In the genomic region with DNA sequence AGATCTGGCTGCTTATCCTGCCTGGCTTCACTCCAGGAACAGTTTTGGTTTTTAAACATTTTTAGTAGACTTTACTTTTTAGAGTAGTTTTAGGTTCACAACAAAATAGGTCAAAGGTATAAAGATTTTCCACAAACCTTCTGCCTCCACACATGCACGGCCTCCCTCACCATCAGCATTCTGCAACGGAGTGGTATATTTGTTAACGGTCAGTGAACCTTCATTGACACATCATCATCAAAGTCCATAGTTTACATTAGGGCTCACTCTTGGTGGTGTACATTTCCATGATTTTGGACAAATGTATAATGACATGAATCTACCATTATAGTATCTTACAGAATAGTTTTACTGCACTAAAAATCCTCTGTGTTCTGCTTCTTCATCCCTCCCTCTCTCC, we compare ENCODE assay signal across 13 cellular contexts.
DNase-seq lines count a peak whose midpoint lies in the region; ATAC-seq and TF ChIP-seq lines count a peak whose summit lies in the region.
"Had no signal": no experiment of that assay in that cellular context is flagged by ENCODE, and none has a peak within 500 bp of the region (broad histone marks: within the 10 kb centered on the region; RNA-seq: fewer than 3 reads in every experiment).

No MANE protein-coding gene starts in this region.

- no peak overlapping the region for H4K8ac ChIP-seq in neuronal stem cell (ENCODE audit: low read depth, low read length)

- peaks cover 8% of the 10 kb centered on the region for H3K4me1 Mint-ChIP-seq in activated CD4-positive, alpha-beta T cell treated with anti-CD3 and anti-CD28 coated beads for 36 hours

- H3K4me2 ChIP-seq in neuronal stem cell (ENCODE audit: insufficient read depth, low read length, poor library complexity, severe bottlenecking): no peak overlapping the region
- H3K4me2 ChIP-seq: BLaER1 treated with 17β-estradiol and CSF1 and Interleukin-3, amounts not matched to agents 10 nM and 100 nM had no signal

- H3K18ac ChIP-seq in neuronal stem cell (ENCODE audit: low read length): no peak overlapping the region

- WGBS in esophagus muscularis mucosa: 73% methylated on average over 3 of the region's 3 CpGs
- no CpG with 5 or more reads among the region's 3 CpGs for WGBS in neuronal stem cell (ENCODE audit: extremely low coverage in 2 of 2, insufficient read length in 2 of 2, insufficient replicate concordance in 1 of 2), 2 donors

- no peak overlapping the region for H2AFZ ChIP-seq in neuronal stem cell (ENCODE audit: low read length)

- H3K79me1 ChIP-seq in neuronal stem cell (ENCODE audit: low read depth, low read length): no peaks in the 10 kb centered on the region

- H3K27ac ChIP-seq in esophagus muscularis mucosa (replicated peaks in 1 of 4) (peak overlapping the region in 3 of 4 donors; percentile 43 to 76 (median 69)), neuronal stem cell (replicated peaks; ENCODE audit: low read length) (no peak overlapping the region), vagina (peak overlapping the region; percentile 14)
- H3K27ac ChIP-seq: 22Rv1; BLaER1 treated with 17β-estradiol and CSF1 and Interleukin-3, amounts not matched to agents 10 nM and 100 nM; SJSA1 had no signal

- H3K27ac Mint-ChIP-seq in activated CD4-positive, alpha-beta T cell treated with anti-CD3 and anti-CD28 coated beads for 36 hours: peak overlapping the region; percentile 69
- H3K27ac Mint-ChIP-seq: CD4-positive, alpha-beta memory T cell had no signal

- TF ChIP-seq POLR2A in esophagus muscularis mucosa (IDR thresholded peaks at IDR 0.05; ENCODE audit: low read depth) (no peak), vagina (IDR thresholded peaks at IDR 0.05) (no peak)

- H2BK120ac ChIP-seq in neuronal stem cell (ENCODE audit: low read depth, low read length): no peak overlapping the region

- H3K14ac ChIP-seq in neuronal stem cell (ENCODE audit: low read length): no peak overlapping the region

- H3K9ac ChIP-seq in neuronal stem cell (ENCODE audit: low read depth, low read length, poor library complexity): no peak overlapping the region
- H3K9ac ChIP-seq: BLaER1 treated with 17β-estradiol and CSF1 and Interleukin-3, amounts not matched to agents 10 nM and 100 nM had no signal

- H2AK5ac ChIP-seq in neuronal stem cell (ENCODE audit: low read depth, low read length): no peak overlapping the region

- H3K4me3 ChIP-seq in esophagus muscularis mucosa (no peak overlapping the region), neuronal stem cell (ENCODE audit: low read length in 2 of 2) (no peak overlapping the region), vagina (no peak overlapping the region)
- H3K4me3 ChIP-seq: BLaER1 treated with 17β-estradiol and CSF1 and Interleukin-3, amounts not matched to agents 10 nM and 100 nM; SJSA1 had no signal

- no peak overlapping the region for H4K91ac ChIP-seq in neuronal stem cell (ENCODE audit: low read depth, low read length, poor library complexity)

- H3K36me3 ChIP-seq in esophagus muscularis mucosa: peaks cover 0 to 9% (median 3%) of the 10 kb centered on the region in 4 donors
- peaks cover 0 to 6% of the 10 kb centered on the region in 2 donors for H3K36me3 ChIP-seq in neuronal stem cell (replicated peaks in 1 of 2; ENCODE audit: control insufficient read depth in 2 of 2, insufficient read depth in 2 of 2, low read length in 2 of 2)
- no peaks in the 10 kb centered on the region for H3K36me3 ChIP-seq in vagina
- H3K36me3 ChIP-seq: SJSA1 had no signal

- H3K23ac ChIP-seq in neuronal stem cell (ENCODE audit: low read depth, low read length, poor library complexity): no peak overlapping the region

- H2BK12ac ChIP-seq in neuronal stem cell (ENCODE audit: low read length): no peak overlapping the region

- H3K4me3 Mint-ChIP-seq in activated CD4-positive, alpha-beta T cell treated with anti-CD3 and anti-CD28 coated beads for 36 hours: no peak overlapping the region
- H3K4me3 Mint-ChIP-seq: CD4-positive, alpha-beta memory T cell had no signal

- no peak for ATAC-seq in activated CD4-positive, alpha-beta T cell treated with anti-CD3 and anti-CD28 coated beads for 36 hours
- ATAC-seq in HG03457 (IDR thresholded peaks at IDR 0.05; ENCODE audit: unreplicated experiment): no peak

- H3K4me1 ChIP-seq in esophagus muscularis mucosa: peaks cover 24 to 36% (median 34%) of the 10 kb centered on the region in 4 donors
- H3K4me1 ChIP-seq in neuronal stem cell (ENCODE audit: control insufficient read depth in 2 of 2, insufficient read depth in 1 of 2, low read depth in 1 of 2, low read length in 2 of 2): peaks cover 2% of the 10 kb centered on the region in 2 donors
- peaks cover 20% of the 10 kb centered on the region for H3K4me1 ChIP-seq in vagina

- H2BK15ac ChIP-seq in neuronal stem cell (ENCODE audit: low read length): peak overlapping the region; percentile 20

- no peak for TF ChIP-seq EP300 in esophagus muscularis mucosa (IDR thresholded peaks at IDR 0.05)

- H3K9me3 Mint-ChIP-seq in activated CD4-positive, alpha-beta T cell treated with anti-CD3 and anti-CD28 coated beads for 36 hours (ENCODE audit: low read depth): no peaks in the 10 kb centered on the region
- H3K9me3 Mint-ChIP-seq: CD4-positive, alpha-beta memory T cell had no signal

- no peak overlapping the region for H2BK5ac ChIP-seq in neuronal stem cell (ENCODE audit: low read length)

- DNase-seq in activated CD4-positive, alpha-beta T cell treated with anti-CD3 and anti-CD28 coated beads for 36 hours: no peak
- DNase-seq in activated CD4-positive, alpha-beta T cell treated with anti-CD3 and anti-CD28 coated beads for 48 hours: no peak
- DNase-seq in esophagus muscularis mucosa (ENCODE audit: extremely low spot score) (no peak), neuronal stem cell (ENCODE audit: low spot score) (no peak), vagina (ENCODE audit: extremely low spot score in 2 of 2) (peak in 1 of 2 donors; percentile 32), foreskin melanocyte (no peak), SHP77 (lab: John Stamatoyannopoulos, UW) (no peak)
- DNase-seq: NCI-H524 treated with DMSO at 0.1 percent for 48 hours had no signal

- H3K27me3 Mint-ChIP-seq in activated CD4-positive, alpha-beta T cell treated with anti-CD3 and anti-CD28 coated beads for 36 hours: no peaks in the 10 kb centered on the region
- H3K27me3 Mint-ChIP-seq: CD4-positive, alpha-beta memory T cell had no signal

- no peak overlapping the region for H3K4ac ChIP-seq in neuronal stem cell (ENCODE audit: low read length)

- POLR2A ChIA-PET in activated CD4-positive, alpha-beta T cell treated with anti-CD3 and anti-CD28 coated beads for 36 hours (lab: Charles Lee): no interaction called here

- CTCF ChIA-PET in activated CD4-positive, alpha-beta T cell treated with anti-CD3 and anti-CD28 coated beads for 36 hours (lab: Charles Lee): interaction anchor here (0.7 to 2.4 kb wide), 17 partner anchors 9 to 690 kb away, joined by 3 to 11 read pairs (median 3); no protein-coding TSS in a partner anchor

- H3K9me3 ChIP-seq in esophagus muscularis mucosa (no peaks in the 10 kb centered on the region), neuronal stem cell (replicated peaks in 1 of 2; ENCODE audit: control insufficient read depth in 2 of 2, insufficient read depth in 1 of 2, low read depth in 1 of 2, low read length in 2 of 2) (no peaks in the 10 kb centered on the region), vagina (no peaks in the 10 kb centered on the region)
- H3K9me3 ChIP-seq: SJSA1 had no signal

- no peak for TF ChIP-seq CTCF in esophagus muscularis mucosa (IDR thresholded peaks at IDR 0.05)
- TF ChIP-seq CTCF in vagina (IDR thresholded peaks at IDR 0.05): no peak

- no peaks in the 10 kb centered on the region for H3K36me3 Mint-ChIP-seq in activated CD4-positive, alpha-beta T cell treated with anti-CD3 and anti-CD28 coated beads for 36 hours (ENCODE audit: low read depth)

- H3K27me3 ChIP-seq in esophagus muscularis mucosa (no peaks in the 10 kb centered on the region), neuronal stem cell (ENCODE audit: control insufficient read depth in 3 of 3, insufficient read depth in 3 of 3, low read depth in 1 of 3, low read length in 3 of 3) (no peaks in the 10 kb centered on the region), vagina (no peaks in the 10 kb centered on the region)
- H3K27me3 ChIP-seq: BLaER1 treated with 17β-estradiol and CSF1 and Interleukin-3, amounts not matched to agents 10 nM and 100 nM; SJSA1 had no signal

- intact Hi-C loops in activated CD4-positive, alpha-beta T cell treated with anti-CD3 and anti-CD28 coated beads for 36 hours (cut with DNase I, micrococcal nuclease): loop anchor here (5.0 kb wide), 3 partner anchors 303 to 658 kb away; partner anchors contain the start of gene EPAS1 (in 1 of the 2)
- intact Hi-C loops in esophagus muscularis mucosa (cut with DNase I) (loop anchor here (5.0 to 10.0 kb wide), 2 partner anchors 301 to 373 kb away; partner anchors contain the start of gene EPAS1), vagina (cut with DNase I) (no loop called here)
